8 cellular contexts compared by ENCODE assay signal in genomic region chr21:38805282-38806152, GRCh38. TPM values are rescaled to one million over a fixed set of nuclear protein-coding genes. Genes with fewer than 3 reads are reported as not detected.
DNase-seq lines count a peak whose midpoint lies in the region; ATAC-seq, FAIRE-seq and TF ChIP-seq lines count a peak whose summit lies in the region.

Gene ETS2 (plus strand): TSS chr21:38805929. CDS start chr21:38810035, 4,106 bp downstream.

- TF ChIP-seq RAD21 in A549 (conservative IDR thresholded peaks at IDR 0.05 in 1 of 2, IDR thresholded peaks at IDR 0.05 in 1 of 2), result no peak

- TF ChIP-seq CTCF in A549 (IDR thresholded peaks at IDR 0.05), result no peak; the same call in 1 of the 3 replicates

- 0% methylated on average over 8 of the region's 76 CpGs for WGBS in A549 (ENCODE audit: missing lambda C conversion rate)

- no peaks in the 10 kb centered on the region for H3K9me3 ChIP-seq in A549

- H3K4me2 ChIP-seq in A549, result peak within 1 kb of the TSS; percentile 93

- CTCF ChIA-PET in A549 (lab: Yijun Ruan, JAX), result interaction anchor here (0.6 to 3.3 kb wide), 9 partner anchors 37 to 345 kb away, joined by 3 to 20 read pairs (median 4); no protein-coding TSS in a partner anchor

- no peak; a peak in 1 of 5 replicates for TF ChIP-seq EP300 in A549 (IDR thresholded peaks at IDR 0.05)

- DNase-seq in A549 (ENCODE audit: low read depth in 1 of 2, low spot score in 1 of 2) (peak; percentile 56 to 93), NCI-H446 treated with DMSO at 0.1 percent for 48 hours (lab: John Stamatoyannopoulos, UW) (peak; percentile 65), cerebellar cortex (ENCODE audit: low spot score) (peak; percentile 85), iris pigment epithelial cell (ENCODE audit: low read depth) (peak; percentile 94)
- DNase-seq in activated CD4-positive, CD25-positive, alpha-beta regulatory T cell treated with anti-CD3 and anti-CD28 coated beads, Interleukin-2, amount 50 U/mL, for 72 hours, result peak; percentile 74
- DNase-seq in stimulated activated CD4-positive, alpha-beta T cell treated with anti-CD3 and anti-CD28 coated beads, Interleukin-12 subunit alpha, Interleukin-12 subunit beta, amount 100 ng/mL, for 4 hours, result peak; percentile 76

- ATAC-seq in A549 (peak; percentile 76 to 81), GM18909 (IDR thresholded peaks at IDR 0.05; ENCODE audit: poor library complexity, unreplicated experiment) (peak; percentile 69), HG03196 (IDR thresholded peaks at IDR 0.05; ENCODE audit: unreplicated experiment) (peak; percentile 50)

- FAIRE-seq in A549 (lab: Jason Lieb, UNC), result no peak

- POLR2A ChIA-PET in A549 (lab: Yijun Ruan, JAX), result interaction anchor here (0.7 to 1.7 kb wide), 8 partner anchors 14 to 332 kb away, joined by 3 to 5 read pairs (median 4); no protein-coding TSS in a partner anchor

- peak; percentile 89 for TF ChIP-seq POLR2A in A549 (IDR thresholded peaks at IDR 0.05; ENCODE audit: low read length)

- H3K4me3 ChIP-seq in A549, result peak within 1 kb of the TSS; percentile 93

- H3K27ac ChIP-seq in A549, result peak within 1 kb of the TSS; percentile 98 to 99

- H3K4me1 ChIP-seq in A549, result peaks cover 66% of the 10 kb centered on the region

TF ChIP-seq in A549, 52 proteins besides CTCF, POLR2A, EP300 and RAD21:
- TF ChIP-seq MAZ (IDR thresholded peaks at IDR 0.05; ENCODE audit: borderline replicate concordance, low read depth, low read length), result 0 out of 2 replicates have a peak, but pooled peaks have one; percentile 52
- TF ChIP-seq MAX (IDR thresholded peaks at IDR 0.05), result peak; percentile 89
- peak; percentile 55; the same call in 1 of the 2 replicates for TF ChIP-seq TFCP2L1 (CRISPR knock-in tag; IDR thresholded peaks at IDR 0.05)
- no peak for TF ChIP-seq CHD2 (IDR thresholded peaks at IDR 0.05; ENCODE audit: low read length, partially characterized antibody)
- no peak for TF ChIP-seq TP53 (CRISPR knock-in tag; IDR thresholded peaks at IDR 0.05)
- peak; percentile 77; the same call in 1 of the 2 replicates for TF ChIP-seq MYC (IDR thresholded peaks at IDR 0.05; ENCODE audit: borderline replicate concordance, low read length)
- TF ChIP-seq, protein P1, sequence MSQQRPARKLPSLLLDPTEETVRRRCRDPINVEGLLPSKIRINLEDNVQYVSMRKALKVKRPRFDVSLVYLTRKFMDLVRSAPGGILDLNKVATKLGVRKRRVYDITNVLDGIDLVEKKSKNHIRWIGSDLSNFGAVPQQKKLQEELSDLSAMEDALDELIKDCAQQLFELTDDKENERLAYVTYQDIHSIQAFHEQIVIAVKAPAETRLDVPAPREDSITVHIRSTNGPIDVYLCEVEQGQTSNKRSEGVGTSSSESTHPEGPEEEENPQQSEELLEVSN (IDR thresholded peaks at IDR 0.05; ENCODE audit: borderline replicate concordance, low read depth), result peak; percentile 65
- peak; percentile 72 to 77; a peak in 4 of 5 replicates for TF ChIP-seq JUN (IDR thresholded peaks at IDR 0.05)
- TF ChIP-seq, protein P2, sequence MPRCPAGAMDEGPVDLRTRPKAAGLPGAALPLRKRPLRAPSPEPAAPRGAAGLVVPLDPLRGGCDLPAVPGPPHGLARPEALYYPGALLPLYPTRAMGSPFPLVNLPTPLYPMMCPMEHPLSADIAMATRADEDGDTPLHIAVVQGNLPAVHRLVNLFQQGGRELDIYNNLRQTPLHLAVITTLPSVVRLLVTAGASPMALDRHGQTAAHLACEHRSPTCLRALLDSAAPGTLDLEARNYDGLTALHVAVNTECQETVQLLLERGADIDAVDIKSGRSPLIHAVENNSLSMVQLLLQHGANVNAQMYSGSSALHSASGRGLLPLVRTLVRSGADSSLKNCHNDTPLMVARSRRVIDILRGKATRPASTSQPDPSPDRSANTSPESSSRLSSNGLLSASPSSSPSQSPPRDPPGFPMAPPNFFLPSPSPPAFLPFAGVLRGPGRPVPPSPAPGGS (IDR thresholded peaks at IDR 0.05), result peak; percentile 79; the same call in 2 of the 3 replicates
- peak; percentile 45; the same call in 1 of the 2 replicates for TF ChIP-seq PHF8 (IDR thresholded peaks at IDR 0.05; ENCODE audit: borderline replicate concordance, low read depth)

RNA-seq across cellular contexts. Expression of gene ETS2, which starts in this region (rescaled TPM):
- polyA plus RNA-seq in A549 (2011; rRNA removed) (41.6 and 42.6 TPM in 2 replicates), A549 (2017; fragmentation: RNase III; extraction: RNeasy Plus Mini Kit Qiagen cat#74134 plus additional on column Dnase treatment) (45.5 to 48.0 TPM (median 46.1 TPM) in 3 replicates)
- polyA plus RNA-seq in A549 (2012; cell fraction: cytosol; rRNA removed), result 35.1 and 45.9 TPM in 2 replicates
- polyA plus RNA-seq in A549 (2012; cell fraction: nucleus; rRNA removed), result 87.4 and 104 TPM in 2 replicates
- polyA minus RNA-seq in A549 (2011; rRNA and poly(A)+ RNA removed), result 38.4 and 46.6 TPM in 2 replicates

Comparison
In these comparisons a context has a peak if more than half of its experiments do, and no peak if none do; other contexts are left out.
1. Peak in every context shown above with its lines: DNase-seq, ATAC-seq, H3K4me3 ChIP-seq and H3K27ac ChIP-seq.